8 cellular contexts compared by ENCODE assay signal in genomic region chr2:68292108-68292710, GRCh38. TPM values are rescaled to one million over a fixed set of nuclear protein-coding genes. Genes with fewer than 3 reads are reported as not detected.
DNase-seq lines count a peak whose midpoint lies in the region; ATAC-seq and TF ChIP-seq lines count a peak whose summit lies in the region.

No MANE protein-coding gene starts in this region.

- no peaks in the 10 kb centered on the region for H3K36me3 Mint-ChIP-seq in neural crest cell (ENCODE audit: low read depth)

- no peak overlapping the region for H3K9ac ChIP-seq in NT2/D1 (ENCODE audit: insufficient read length, low read depth)
- no peak overlapping the region for H3K9ac ChIP-seq in colonic mucosa (ENCODE audit: low read depth in 2 of 2, low read length in 2 of 2)

- TF ChIP-seq POLR2A in ovary (IDR thresholded peaks at IDR 0.05), result no peak

- DNase-seq in heart right ventricle (no peak), cardiac septum (ENCODE audit: low spot score) (no peak), HFF-Myc (ENCODE audit: extremely low read depth, low read depth) (no peak), NT2/D1 (ENCODE audit: low read depth, low spot score) (peak; percentile 8), colonic mucosa (no peak), neural crest cell (ENCODE audit: low read depth, low spot score) (no peak), ovary (no peak), amniotic stem cell (lab: John Stamatoyannopoulos, UW) (no peak)

- peaks cover 0 to 13% (median 0%) of the 10 kb centered on the region in 9 donors for H3K36me3 ChIP-seq in heart right ventricle
- H3K36me3 ChIP-seq in NT2/D1 (ENCODE audit: insufficient read depth, insufficient read length, low read length), result no peaks in the 10 kb centered on the region
- H3K36me3 ChIP-seq in colonic mucosa, result no peaks in the 10 kb centered on the region
- no peaks in the 10 kb centered on the region for H3K36me3 ChIP-seq in ovary

- WGBS in heart right ventricle, 2 donors, result 67 to 68% methylated on average over 3 of the region's 3 CpGs
- WGBS in ovary, 3 donors, result 40 to 56% (median 49%) methylated on average over 3 of the region's 3 CpGs

- H3K9me3 ChIP-seq in heart right ventricle (no peaks in the 10 kb centered on the region), NT2/D1 (ENCODE audit: insufficient read depth, low read length) (no peaks in the 10 kb centered on the region), colonic mucosa (no peaks in the 10 kb centered on the region), ovary (no peaks in the 10 kb centered on the region)

- H3K4me1 ChIP-seq in heart right ventricle (peaks cover 0 to 39% (median 13%) of the 10 kb centered on the region in 9 donors), NT2/D1 (ENCODE audit: insufficient read depth, insufficient read length) (no peaks in the 10 kb centered on the region), colonic mucosa (no peaks in the 10 kb centered on the region), ovary (ENCODE audit: insufficient read depth) (no peaks in the 10 kb centered on the region)

- TF ChIP-seq CTCF in heart right ventricle (IDR thresholded peaks at IDR 0.05) (peak; percentile 11 to 65 (median 60)), HFF-Myc (IDR thresholded peaks at IDR 0.05; ENCODE audit: low read depth, low read length, missing control alignments) (peak; percentile 69), colonic mucosa (IDR thresholded peaks at IDR 0.05) (peak; percentile 62), neural crest cell (conservative IDR thresholded peaks at IDR 0.05) (peak; percentile 77), ovary (IDR thresholded peaks at IDR 0.05) (peak in 1 of 3 donors; percentile 59)

- intact Hi-C loops in heart right ventricle (cut with DNase I) (loop anchor here in 1 of 10 donors (5.0 kb wide), 1 partner anchor 40 kb away; the partner anchor contains the start of gene PPP3R1), cardiac septum (cut with DNase I) (no loop called here), colonic mucosa (cut with DNase I) (no loop called here), ovary (cut with DNase I) (no loop called here)

- no peak overlapping the region for H3K27ac ChIP-seq in heart right ventricle
- H3K27ac ChIP-seq in colonic mucosa, result no peak overlapping the region
- H3K27ac ChIP-seq in ovary, result no peak overlapping the region

- no peak overlapping the region for H3K27ac Mint-ChIP-seq in neural crest cell (ENCODE audit: unreplicated experiment)

- H3K27me3 ChIP-seq in heart right ventricle, result no peaks in the 10 kb centered on the region
- H3K27me3 ChIP-seq in NT2/D1 (ENCODE audit: insufficient read depth, insufficient read length), result no peaks in the 10 kb centered on the region
- H3K27me3 ChIP-seq in colonic mucosa, result no peaks in the 10 kb centered on the region
- H3K27me3 ChIP-seq in ovary, result no peaks in the 10 kb centered on the region

- H3K4me3 Mint-ChIP-seq in neural crest cell, result no peak overlapping the region

- no peak for ATAC-seq in heart right ventricle

- no peak overlapping the region for H3K4me3 ChIP-seq in heart right ventricle
- no peak overlapping the region for H3K4me3 ChIP-seq in HFF-Myc (replicated peaks; ENCODE audit: low read depth, low read length)
- H3K4me3 ChIP-seq in NT2/D1 (ENCODE audit: insufficient read length, low read depth), result no peak overlapping the region
- H3K4me3 ChIP-seq in colonic mucosa, result no peak overlapping the region
- no peak overlapping the region for H3K4me3 ChIP-seq in ovary

- no peak for TF ChIP-seq EP300 in ovary (IDR thresholded peaks at IDR 0.05)

- H3K4me1 Mint-ChIP-seq in neural crest cell, result no peaks in the 10 kb centered on the region

- H3K27me3 Mint-ChIP-seq in neural crest cell (ENCODE audit: low read depth), result no peaks in the 10 kb centered on the region

- H3K9me3 Mint-ChIP-seq in neural crest cell, result no peaks in the 10 kb centered on the region

RNA-seq across cellular contexts. Expression of gene CNRIP1, which starts 27.5 kb away (rescaled TPM):
- total RNA-seq in heart right ventricle (10 to 100 TPM in 2 of 10 donors, 1 to 10 TPM in 8; 4.8 to 13.4 (median 7.9) TPM), cardiac septum (10.1 TPM), colonic mucosa (1 to 10 TPM; 2.5 to 6.4 TPM), neural crest cell (36.6 and 37.3 TPM in 2 replicates), ovary (10 to 100 TPM; 29.8 to 55.7 (median 48.9) TPM)
- polyA plus RNA-seq in heart right ventricle (10 to 100 TPM; 10.5 to 12.8 TPM), ovary (10 to 100 TPM; 50.2 to 95.5 TPM)

RNA-seq across cellular contexts. Expression of gene PPP3R1, which starts 39.9 kb away (rescaled TPM):
- 10 to 100 TPM; 32.5 to 46.1 (median 39.3) TPM for total RNA-seq in heart right ventricle
- 10 to 100 TPM in 1 of 2 donors, 1 to 10 TPM in 1; 8.4 to 13.3 TPM for polyA plus RNA-seq in heart right ventricle
- 33.4 TPM for total RNA-seq in cardiac septum
- total RNA-seq in colonic mucosa, result 10 to 100 TPM; 45.1 to 67.8 TPM
- total RNA-seq in neural crest cell, result 56.4 TPM in 2 replicates
- 10 to 100 TPM; 22.5 to 61.5 (median 54.0) TPM for total RNA-seq in ovary
- polyA plus RNA-seq in ovary, result 10 to 100 TPM; 22.4 to 75.7 TPM
